Comparison of ENCODE assay signal across 1 cellular context in genomic region chr20:1118336-1119127, GRCh38.
TF ChIP-seq lines count a peak whose summit lies in the region.

TSS of gene PSMF1 (plus strand) at chr20:1118602. CDS start at chr20:1118774, 172 bp downstream.

TF ChIP-seq in K562, 482 proteins besides CTCF, POLR2A, EP300 and RAD21 (continued from another document and continues in another):
- TF ChIP-seq CGGBP1 (CRISPR knock-in tag; IDR thresholded peaks at IDR 0.05) (no peak), HMG20B (CRISPR knock-in tag; IDR thresholded peaks at IDR 0.05) (no peak), KLF16 (IDR thresholded peaks at IDR 0.05) (no peak), ZNF395 (CRISPR knock-in tag; IDR thresholded peaks at IDR 0.05) (no peak), SMAD2 (IDR thresholded peaks at IDR 0.05; ENCODE audit: low read depth, low read length) (no peak), SMAD3 (CRISPR knock-in tag; conservative IDR thresholded peaks at IDR 0.05) (no peak), E2F8 (IDR thresholded peaks at IDR 0.05; ENCODE audit: low read depth, partially characterized antibody) (peak; percentile 78), ETV1 (tag; conservative IDR thresholded peaks at IDR 0.05; ENCODE audit: low read depth) (peak; percentile 88), MITF (IDR thresholded peaks at IDR 0.05) (peak; percentile 38; the same call in 1 of the 2 replicates), PHB (CRISPR knock-in tag; IDR thresholded peaks at IDR 0.05) (no peak), TOE1 (IDR thresholded peaks at IDR 0.05; ENCODE audit: borderline replicate concordance) (peak; percentile 84; the same call in 1 of the 2 replicates), TOE1 (CRISPR knock-in tag; IDR thresholded peaks at IDR 0.05; ENCODE audit: borderline replicate concordance, low read depth) (0 out of 2 replicates have a peak, but pooled peaks have one; percentile 53), RUNX1 (IDR thresholded peaks at IDR 0.05; ENCODE audit: low read depth) (0 out of 2 replicates have a peak, but pooled peaks have one; percentile 67), MEIS2 (IDR thresholded peaks at IDR 0.05; ENCODE audit: partially characterized antibody) (peak; percentile 17), ZNF354B (CRISPR knock-in tag; IDR thresholded peaks at IDR 0.05) (no peak), ZBTB2 (IDR thresholded peaks at IDR 0.05) (no peak), ZKSCAN8 (CRISPR knock-in tag; IDR thresholded peaks at IDR 0.05) (no peak), ZFP1 (CRISPR knock-in tag; IDR thresholded peaks at IDR 0.05) (no peak), ARID4B (CRISPR knock-in tag; IDR thresholded peaks at IDR 0.05) (peak; percentile 79), RERE (CRISPR knock-in tag; IDR thresholded peaks at IDR 0.05; ENCODE audit: borderline replicate concordance) (no peak), U2AF2 (optimal IDR thresholded peaks at IDR 0.05; ENCODE audit: low read depth, low read length) (no peak), RBM22 (IDR thresholded peaks at IDR 0.05; ENCODE audit: low read depth, low read length, poor library complexity, severe bottlenecking) (peak; percentile 89), ZNF408 (CRISPR knock-in tag; IDR thresholded peaks at IDR 0.05; ENCODE audit: low read depth) (no peak), FOXA1 (IDR thresholded peaks at IDR 0.05; ENCODE audit: borderline replicate concordance) (no peak), ELK3 (CRISPR knock-in tag; IDR thresholded peaks at IDR 0.05) (no peak), SETDB1 (IDR thresholded peaks at IDR 0.05; ENCODE audit: low read length) (no peak), HMG20A (CRISPR knock-in tag; conservative IDR thresholded peaks at IDR 0.05) (no peak), ZNF217 (CRISPR knock-in tag; IDR thresholded peaks at IDR 0.05) (no peak), XRCC5 (IDR thresholded peaks at IDR 0.05; ENCODE audit: low read depth, low read length) (peak; percentile 97), PYGO2 (tag; IDR thresholded peaks at IDR 0.05) (no peak), CSDE1 (IDR thresholded peaks at IDR 0.05) (no peak), ZNF280B (CRISPR knock-in tag; IDR thresholded peaks at IDR 0.05) (no peak), VEZF1 (CRISPR knock-in tag; IDR thresholded peaks at IDR 0.05) (peak; percentile 65)
